Comparison of ENCODE assay signal across 1 cellular context in the genomic region with DNA sequence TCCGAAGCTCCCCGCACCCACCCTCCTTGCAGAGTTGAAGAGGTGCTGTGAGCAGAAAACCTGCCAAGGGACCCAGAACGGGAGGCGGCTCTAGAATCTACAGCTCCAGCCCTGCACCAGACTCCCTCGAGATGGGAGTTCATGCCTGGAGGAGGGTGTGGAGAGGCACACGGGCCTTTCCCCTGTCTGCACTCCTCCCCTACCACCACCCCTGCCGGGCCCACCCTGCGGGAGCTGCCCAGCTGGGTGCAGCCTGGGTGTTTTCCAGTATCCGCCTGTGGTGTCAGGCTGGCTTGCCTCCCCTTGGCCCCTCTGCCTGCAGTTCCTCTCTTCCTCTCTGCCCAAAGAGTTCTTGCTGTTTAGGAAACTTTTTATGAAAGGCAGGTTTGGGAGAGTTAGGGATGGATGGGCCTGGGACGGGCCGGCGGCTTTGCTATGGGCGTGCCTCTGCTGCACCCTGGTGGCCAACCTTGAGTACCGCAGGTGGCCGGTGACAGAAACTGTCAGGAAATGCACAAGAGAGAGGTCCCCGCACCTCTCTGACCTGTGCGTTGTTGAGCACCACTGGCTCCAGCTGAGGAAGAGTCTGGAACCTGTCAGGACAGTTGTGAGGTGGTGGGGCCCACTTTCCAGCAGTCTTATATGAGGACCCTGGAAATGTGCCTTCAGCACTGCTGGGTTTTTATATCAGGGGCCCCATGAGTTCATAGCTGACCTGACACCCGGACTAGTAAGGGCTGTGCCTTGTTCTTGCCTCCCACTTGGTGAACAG.
TF ChIP-seq lines count a peak whose summit lies in the region.

No MANE protein-coding gene starts in this region.

TF ChIP-seq in HepG2, 621 proteins besides CTCF, POLR2A, EP300 and RAD21 (continued from another document and continues in another):
- TF ChIP-seq, protein P1, sequence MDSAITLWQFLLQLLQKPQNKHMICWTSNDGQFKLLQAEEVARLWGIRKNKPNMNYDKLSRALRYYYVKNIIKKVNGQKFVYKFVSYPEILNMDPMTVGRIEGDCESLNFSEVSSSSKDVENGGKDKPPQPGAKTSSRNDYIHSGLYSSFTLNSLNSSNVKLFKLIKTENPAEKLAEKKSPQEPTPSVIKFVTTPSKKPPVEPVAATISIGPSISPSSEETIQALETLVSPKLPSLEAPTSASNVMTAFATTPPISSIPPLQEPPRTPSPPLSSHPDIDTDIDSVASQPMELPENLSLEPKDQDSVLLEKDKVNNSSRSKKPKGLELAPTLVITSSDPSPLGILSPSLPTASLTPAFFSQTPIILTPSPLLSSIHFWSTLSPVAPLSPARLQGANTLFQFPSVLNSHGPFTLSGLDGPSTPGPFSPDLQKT (CRISPR knock-in tag; IDR thresholded peaks at IDR 0.05; ENCODE audit: borderline replicate concordance) = no peak
- TF ChIP-seq, protein P2, sequence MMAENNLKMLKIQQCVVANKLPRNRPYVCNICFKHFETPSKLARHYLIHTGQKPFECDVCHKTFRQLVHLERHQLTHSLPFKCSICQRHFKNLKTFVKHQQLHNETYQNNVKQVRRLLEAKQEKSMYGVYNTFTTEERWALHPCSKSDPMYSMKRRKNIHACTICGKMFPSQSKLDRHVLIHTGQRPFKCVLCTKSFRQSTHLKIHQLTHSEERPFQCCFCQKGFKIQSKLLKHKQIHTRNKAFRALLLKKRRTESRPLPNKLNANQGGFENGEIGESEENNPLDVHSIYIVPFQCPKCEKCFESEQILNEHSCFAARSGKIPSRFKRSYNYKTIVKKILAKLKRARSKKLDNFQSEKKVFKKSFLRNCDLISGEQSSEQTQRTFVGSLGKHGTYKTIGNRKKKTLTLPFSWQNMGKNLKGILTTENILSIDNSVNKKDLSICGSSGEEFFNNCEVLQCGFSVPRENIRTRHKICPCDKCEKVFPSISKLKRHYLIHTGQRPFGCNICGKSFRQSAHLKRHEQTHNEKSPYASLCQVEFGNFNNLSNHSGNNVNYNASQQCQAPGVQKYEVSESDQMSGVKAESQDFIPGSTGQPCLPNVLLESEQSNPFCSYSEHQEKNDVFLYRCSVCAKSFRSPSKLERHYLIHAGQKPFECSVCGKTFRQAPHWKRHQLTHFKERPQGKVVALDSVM (CRISPR knock-in tag; IDR thresholded peaks at IDR 0.05) = peak; percentile 43; the same call in 1 of the 2 replicates
- TF ChIP-seq KDM2A (CRISPR knock-in tag; IDR thresholded peaks at IDR 0.05; ENCODE audit: borderline replicate concordance, low read depth) (peak; percentile 69; the same call in 1 of the 2 replicates), SIX4 (CRISPR knock-in tag; IDR thresholded peaks at IDR 0.05) (no peak), HMG20B (CRISPR knock-in tag; conservative IDR thresholded peaks at IDR 0.05) (no peak), NFATC3 (CRISPR knock-in tag; IDR thresholded peaks at IDR 0.05) (0 out of 2 replicates have a peak, but pooled peaks have one; percentile 67), ZFP1 (CRISPR knock-in tag; IDR thresholded peaks at IDR 0.05) (no peak), ETV6 (CRISPR knock-in tag; conservative IDR thresholded peaks at IDR 0.05) (no peak), ZNF782 (CRISPR knock-in tag; IDR thresholded peaks at IDR 0.05; ENCODE audit: borderline replicate concordance) (0 out of 2 replicates have a peak, but pooled peaks have one; percentile 63), CAMTA2 (CRISPR knock-in tag; IDR thresholded peaks at IDR 0.05; ENCODE audit: borderline replicate concordance) (peak; percentile 79; the same call in 1 of the 2 replicates), ELF1 (CRISPR knock-in tag; IDR thresholded peaks at IDR 0.05) (0 out of 2 replicates have a peak, but pooled peaks have one; percentile 27), YY1 (IDR thresholded peaks at IDR 0.05; ENCODE audit: insufficient read depth, insufficient replicate concordance, low read depth, low read length) (peak; percentile 53), SPEN (CRISPR knock-in tag; IDR thresholded peaks at IDR 0.05; ENCODE audit: low read depth) (no peak), TP53 (CRISPR knock-in tag; conservative IDR thresholded peaks at IDR 0.05) (peak; percentile 59; the same call in 1 of the 2 replicates), HIVEP1 (CRISPR knock-in tag; IDR thresholded peaks at IDR 0.05) (peak; percentile 78), LCORL (IDR thresholded peaks at IDR 0.05) (no peak), LCORL (CRISPR knock-in tag; IDR thresholded peaks at IDR 0.05) (peak; percentile 81), MXD4 (CRISPR knock-in tag; IDR thresholded peaks at IDR 0.05) (no peak), YEATS4 (CRISPR knock-in tag; IDR thresholded peaks at IDR 0.05; ENCODE audit: borderline replicate concordance) (0 out of 2 replicates have a peak, but pooled peaks have one; percentile 22), ZNF839 (CRISPR knock-in tag; IDR thresholded peaks at IDR 0.05; ENCODE audit: borderline replicate concordance) (no peak), ZNF431 (CRISPR knock-in tag; IDR thresholded peaks at IDR 0.05; ENCODE audit: borderline replicate concordance, low read depth) (0 out of 2 replicates have a peak, but pooled peaks have one; percentile 43), AGO2 (optimal IDR thresholded peaks at IDR 0.05; ENCODE audit: low read depth, low read length) (peak; percentile 92), ZNF614 (CRISPR knock-in tag; IDR thresholded peaks at IDR 0.05; ENCODE audit: borderline replicate concordance) (peak; percentile 37; the same call in 1 of the 2 replicates), ZNF317 (CRISPR knock-in tag; IDR thresholded peaks at IDR 0.05) (0 out of 2 replicates have a peak, but pooled peaks have one; percentile 27), ERF (CRISPR knock-in tag; IDR thresholded peaks at IDR 0.05) (peak; percentile 86; the same call in 1 of the 2 replicates), ZNF253 (CRISPR knock-in tag; IDR thresholded peaks at IDR 0.05; ENCODE audit: borderline replicate concordance) (0 out of 2 replicates have a peak, but pooled peaks have one; percentile 60), ZNF331 (CRISPR knock-in tag; IDR thresholded peaks at IDR 0.05) (peak; percentile 37; the same call in 1 of the 2 replicates), NPAS2 (CRISPR knock-in tag; IDR thresholded peaks at IDR 0.05; ENCODE audit: borderline replicate concordance) (no peak), ZNF816 (CRISPR knock-in tag; IDR thresholded peaks at IDR 0.05; ENCODE audit: borderline replicate concordance) (no peak), ZNF160 (CRISPR knock-in tag; IDR thresholded peaks at IDR 0.05) (no peak)
- TF ChIP-seq, protein P3, sequence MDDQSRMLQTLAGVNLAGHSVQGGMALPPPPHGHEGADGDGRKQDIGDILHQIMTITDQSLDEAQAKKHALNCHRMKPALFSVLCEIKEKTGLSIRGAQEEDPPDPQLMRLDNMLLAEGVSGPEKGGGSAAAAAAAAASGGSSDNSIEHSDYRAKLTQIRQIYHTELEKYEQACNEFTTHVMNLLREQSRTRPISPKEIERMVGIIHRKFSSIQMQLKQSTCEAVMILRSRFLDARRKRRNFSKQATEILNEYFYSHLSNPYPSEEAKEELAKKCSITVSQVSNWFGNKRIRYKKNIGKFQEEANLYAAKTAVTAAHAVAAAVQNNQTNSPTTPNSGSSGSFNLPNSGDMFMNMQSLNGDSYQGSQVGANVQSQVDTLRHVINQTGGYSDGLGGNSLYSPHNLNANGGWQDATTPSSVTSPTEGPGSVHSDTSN (CRISPR knock-in tag; IDR thresholded peaks at IDR 0.05; ENCODE audit: borderline replicate concordance) = no peak
- TF ChIP-seq, protein P4, sequence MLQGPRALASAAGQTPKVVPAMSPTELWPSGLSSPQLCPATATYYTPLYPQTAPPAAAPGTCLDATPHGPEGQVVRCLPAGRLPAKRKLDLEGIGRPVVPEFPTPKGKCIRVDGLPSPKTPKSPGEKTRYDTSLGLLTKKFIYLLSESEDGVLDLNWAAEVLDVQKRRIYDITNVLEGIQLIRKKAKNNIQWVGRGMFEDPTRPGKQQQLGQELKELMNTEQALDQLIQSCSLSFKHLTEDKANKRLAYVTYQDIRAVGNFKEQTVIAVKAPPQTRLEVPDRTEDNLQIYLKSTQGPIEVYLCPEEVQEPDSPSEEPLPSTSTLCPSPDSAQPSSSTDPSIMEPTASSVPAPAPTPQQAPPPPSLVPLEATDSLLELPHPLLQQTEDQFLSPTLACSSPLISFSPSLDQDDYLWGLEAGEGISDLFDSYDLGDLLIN (CRISPR knock-in tag; IDR thresholded peaks at IDR 0.05; ENCODE audit: borderline replicate concordance) = no peak
- TF ChIP-seq, protein P5, sequence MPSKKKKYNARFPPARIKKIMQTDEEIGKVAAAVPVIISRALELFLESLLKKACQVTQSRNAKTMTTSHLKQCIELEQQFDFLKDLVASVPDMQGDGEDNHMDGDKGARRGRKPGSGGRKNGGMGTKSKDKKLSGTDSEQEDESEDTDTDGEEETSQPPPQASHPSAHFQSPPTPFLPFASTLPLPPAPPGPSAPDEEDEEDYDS (CRISPR knock-in tag; IDR thresholded peaks at IDR 0.05) = 0 out of 2 replicates have a peak, but pooled peaks have one; percentile 17
- TF ChIP-seq, protein P6, sequence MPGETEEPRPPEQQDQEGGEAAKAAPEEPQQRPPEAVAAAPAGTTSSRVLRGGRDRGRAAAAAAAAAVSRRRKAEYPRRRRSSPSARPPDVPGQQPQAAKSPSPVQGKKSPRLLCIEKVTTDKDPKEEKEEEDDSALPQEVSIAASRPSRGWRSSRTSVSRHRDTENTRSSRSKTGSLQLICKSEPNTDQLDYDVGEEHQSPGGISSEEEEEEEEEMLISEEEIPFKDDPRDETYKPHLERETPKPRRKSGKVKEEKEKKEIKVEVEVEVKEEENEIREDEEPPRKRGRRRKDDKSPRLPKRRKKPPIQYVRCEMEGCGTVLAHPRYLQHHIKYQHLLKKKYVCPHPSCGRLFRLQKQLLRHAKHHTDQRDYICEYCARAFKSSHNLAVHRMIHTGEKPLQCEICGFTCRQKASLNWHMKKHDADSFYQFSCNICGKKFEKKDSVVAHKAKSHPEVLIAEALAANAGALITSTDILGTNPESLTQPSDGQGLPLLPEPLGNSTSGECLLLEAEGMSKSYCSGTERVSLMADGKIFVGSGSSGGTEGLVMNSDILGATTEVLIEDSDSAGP (CRISPR knock-in tag; IDR thresholded peaks at IDR 0.05; ENCODE audit: borderline replicate concordance) = peak; percentile 66; the same call in 1 of the 2 replicates
- TF ChIP-seq, protein P7, sequence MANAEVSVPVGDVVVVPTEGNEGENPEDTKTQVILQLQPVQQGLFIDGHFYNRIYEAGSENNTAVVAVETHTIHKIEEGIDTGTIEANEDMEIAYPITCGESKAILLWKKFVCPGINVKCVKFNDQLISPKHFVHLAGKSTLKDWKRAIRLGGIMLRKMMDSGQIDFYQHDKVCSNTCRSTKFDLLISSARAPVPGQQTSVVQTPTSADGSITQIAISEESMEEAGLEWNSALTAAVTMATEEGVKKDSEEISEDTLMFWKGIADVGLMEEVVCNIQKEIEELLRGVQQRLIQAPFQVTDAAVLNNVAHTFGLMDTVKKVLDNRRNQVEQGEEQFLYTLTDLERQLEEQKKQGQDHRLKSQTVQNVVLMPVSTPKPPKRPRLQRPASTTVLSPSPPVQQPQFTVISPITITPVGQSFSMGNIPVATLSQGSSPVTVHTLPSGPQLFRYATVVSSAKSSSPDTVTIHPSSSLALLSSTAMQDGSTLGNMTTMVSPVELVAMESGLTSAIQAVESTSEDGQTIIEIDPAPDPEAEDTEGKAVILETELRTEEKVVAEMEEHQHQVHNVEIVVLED (CRISPR knock-in tag; IDR thresholded peaks at IDR 0.05; ENCODE audit: borderline replicate concordance) = 0 out of 2 replicates have a peak, but pooled peaks have one; percentile 22
- TF ChIP-seq, protein P8, sequence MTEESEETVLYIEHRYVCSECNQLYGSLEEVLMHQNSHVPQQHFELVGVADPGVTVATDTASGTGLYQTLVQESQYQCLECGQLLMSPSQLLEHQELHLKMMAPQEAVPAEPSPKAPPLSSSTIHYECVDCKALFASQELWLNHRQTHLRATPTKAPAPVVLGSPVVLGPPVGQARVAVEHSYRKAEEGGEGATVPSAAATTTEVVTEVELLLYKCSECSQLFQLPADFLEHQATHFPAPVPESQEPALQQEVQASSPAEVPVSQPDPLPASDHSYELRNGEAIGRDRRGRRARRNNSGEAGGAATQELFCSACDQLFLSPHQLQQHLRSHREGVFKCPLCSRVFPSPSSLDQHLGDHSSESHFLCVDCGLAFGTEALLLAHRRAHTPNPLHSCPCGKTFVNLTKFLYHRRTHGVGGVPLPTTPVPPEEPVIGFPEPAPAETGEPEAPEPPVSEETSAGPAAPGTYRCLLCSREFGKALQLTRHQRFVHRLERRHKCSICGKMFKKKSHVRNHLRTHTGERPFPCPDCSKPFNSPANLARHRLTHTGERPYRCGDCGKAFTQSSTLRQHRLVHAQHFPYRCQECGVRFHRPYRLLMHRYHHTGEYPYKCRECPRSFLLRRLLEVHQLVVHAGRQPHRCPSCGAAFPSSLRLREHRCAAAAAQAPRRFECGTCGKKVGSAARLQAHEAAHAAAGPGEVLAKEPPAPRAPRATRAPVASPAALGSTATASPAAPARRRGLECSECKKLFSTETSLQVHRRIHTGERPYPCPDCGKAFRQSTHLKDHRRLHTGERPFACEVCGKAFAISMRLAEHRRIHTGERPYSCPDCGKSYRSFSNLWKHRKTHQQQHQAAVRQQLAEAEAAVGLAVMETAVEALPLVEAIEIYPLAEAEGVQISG (CRISPR knock-in tag; IDR thresholded peaks at IDR 0.05) = peak; percentile 39; the same call in 1 of the 2 replicates
- TF ChIP-seq, protein P9, sequence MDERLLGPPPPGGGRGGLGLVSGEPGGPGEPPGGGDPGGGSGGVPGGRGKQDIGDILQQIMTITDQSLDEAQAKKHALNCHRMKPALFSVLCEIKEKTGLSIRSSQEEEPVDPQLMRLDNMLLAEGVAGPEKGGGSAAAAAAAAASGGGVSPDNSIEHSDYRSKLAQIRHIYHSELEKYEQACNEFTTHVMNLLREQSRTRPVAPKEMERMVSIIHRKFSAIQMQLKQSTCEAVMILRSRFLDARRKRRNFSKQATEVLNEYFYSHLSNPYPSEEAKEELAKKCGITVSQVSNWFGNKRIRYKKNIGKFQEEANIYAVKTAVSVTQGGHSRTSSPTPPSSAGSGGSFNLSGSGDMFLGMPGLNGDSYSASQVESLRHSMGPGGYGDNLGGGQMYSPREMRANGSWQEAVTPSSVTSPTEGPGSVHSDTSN (CRISPR knock-in tag; IDR thresholded peaks at IDR 0.05) = no peak
